ENCODE assay signal across 20 cellular contexts in genomic region chr7:37956791-37957190, GRCh38. TPM values are rescaled to one million over a fixed set of nuclear protein-coding genes. Genes with fewer than 3 reads are reported as not detected.
DNase-seq lines count a peak whose midpoint lies in the region; ATAC-seq, FAIRE-seq and TF ChIP-seq lines count a peak whose summit lies in the region.
"Had no signal": no experiment of that assay in that cellular context is flagged by ENCODE, and none has a peak within 500 bp of the region (broad histone marks: within the 10 kb centered on the region; RNA-seq: fewer than 3 reads in every experiment).

No MANE protein-coding gene starts in this region.

- DNase-seq in choroid plexus epithelial cell (ENCODE audit: low read depth) (peak; percentile 24), fibroblast of the aortic adventitia (ENCODE audit: low read depth) (peak; percentile 68), Ammon's horn (ENCODE audit: low spot score) (no peak), GM19239 (ENCODE audit: insufficient read length, low spot score) (no peak)
- DNase-seq: 8988T; ACHN; Caco-2; Calu3; CD4-positive, alpha-beta T cell; CD8-positive, alpha-beta T cell; DMS79 treated with DMSO at 0.1 percent for 48 hours; GF-D8 had no signal

- TF ChIP-seq CTCF in choroid plexus epithelial cell (conservative IDR thresholded peaks at IDR 0.05; ENCODE audit: low read depth, low read length) (no peak), fibroblast of the aortic adventitia (IDR thresholded peaks at IDR 0.05; ENCODE audit: insufficient read depth, low read length) (no peak)

- FAIRE-seq in GM19239 (lab: Jason Lieb, UNC): no peak
- FAIRE-seq: A204.1, D721Med, G401.6, GM12891 had no signal

- no peak for ATAC-seq in HG03045 (IDR thresholded peaks at IDR 0.05; ENCODE audit: unreplicated experiment)
- ATAC-seq: CD8-positive, alpha-beta T cell had no signal

- H3K4me3 ChIP-seq in choroid plexus epithelial cell (ENCODE audit: low read depth, low read length) (no peak overlapping the region), fibroblast of the aortic adventitia (ENCODE audit: low read depth, low read length) (no peak overlapping the region)
- H3K4me3 ChIP-seq: BLaER1 treated with 17β-estradiol and CSF1 and Interleukin-3, amounts not matched to agents 10 nM and 100 nM had no signal

RNA-seq across cellular contexts. Expression of gene EPDR1, which starts 36.4 kb away (rescaled TPM):
- total RNA-seq in fibroblast of the aortic adventitia (ENCODE audit: low replicate concordance): 27.8 and 47.9 TPM in 2 replicates
- total RNA-seq: B cell; CD4-positive, alpha-beta T cell had no signal

RNA-seq across cellular contexts. Expression of gene SFRP4, which starts 40.2 kb away (rescaled TPM):
- total RNA-seq in fibroblast of the aortic adventitia (ENCODE audit: low replicate concordance): 40.9 and 171 TPM in 2 replicates
- total RNA-seq: A673; B cell; Caco-2; Calu3; CD4-positive, alpha-beta T cell; CD8-positive, alpha-beta T cell had no signal

Comparison
In these comparisons a context has a peak if more than half of its experiments do, and no peak if none do; other contexts are left out.
1. DNase-seq: peak in choroid plexus epithelial cell (single experiment) and fibroblast of the aortic adventitia (single experiment); none in Ammon's horn (single experiment) and GM19239 (single experiment).